ENCODE assay signal across 8 cellular contexts in the genomic region with DNA sequence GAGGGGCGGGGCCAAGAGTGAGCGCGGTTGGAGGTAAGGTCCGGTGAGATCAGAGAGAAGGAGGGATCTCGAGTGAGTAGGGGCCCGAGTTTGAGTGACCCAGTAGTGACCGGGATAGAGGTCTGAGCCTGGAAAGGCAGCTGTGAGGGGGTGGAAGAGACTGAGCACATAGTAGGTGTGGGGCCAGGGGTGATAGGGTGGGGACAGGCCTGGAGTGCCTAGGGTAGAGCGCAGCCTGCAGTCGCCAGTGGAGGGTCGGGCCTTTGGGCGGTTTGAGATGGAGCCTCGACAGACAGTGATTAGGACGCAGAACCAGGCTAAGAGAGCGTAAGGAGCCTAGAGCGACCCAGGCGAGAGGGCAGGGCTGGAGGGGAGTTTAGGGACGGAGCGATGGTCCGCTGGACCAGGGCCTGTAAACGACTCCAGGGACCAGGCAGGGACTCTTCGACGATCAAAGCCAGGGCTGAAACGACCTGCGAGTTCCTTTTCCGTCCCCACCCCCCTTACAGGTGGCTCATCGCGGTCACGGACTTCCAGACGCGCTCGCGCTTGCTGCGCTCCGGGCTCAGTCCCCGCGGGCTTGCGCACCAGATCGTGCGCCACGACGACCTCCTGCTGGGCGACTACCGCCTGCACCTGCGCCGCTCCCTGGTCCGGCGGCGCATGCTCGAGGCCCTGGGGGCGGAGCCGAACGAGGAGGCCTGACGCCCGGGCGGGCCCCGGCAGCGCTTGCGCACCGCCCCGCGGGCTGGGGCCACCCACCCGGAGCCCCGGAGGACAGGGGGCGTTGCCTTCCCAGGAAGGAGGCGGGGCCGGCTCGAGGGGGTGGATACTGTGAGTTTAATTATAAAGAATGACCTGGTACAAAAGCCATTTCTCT.
A peak's percentile ranks its signal among the peaks of the same experiment; 100 is the strongest.
DNase-seq lines count a peak whose midpoint lies in the region; ATAC-seq and TF ChIP-seq lines count a peak whose summit lies in the region.

No MANE protein-coding gene starts in this region.

- peak overlapping the region; percentile 68 for H3K4me3 ChIP-seq in adipocyte (ENCODE audit: low read length)

- peak; percentile 48 for TF ChIP-seq POLR2A in Raji (IDR thresholded peaks at IDR 0.05; ENCODE audit: insufficient read depth, low read depth, low read length)

- peaks cover 13% of the 10 kb centered on the region for H3K9me3 ChIP-seq in adipocyte (ENCODE audit: control insufficient read depth, low read length)

- no peaks in the 10 kb centered on the region for H3K36me3 ChIP-seq in adipocyte (ENCODE audit: control insufficient read depth, insufficient read depth, low read length, severe bottlenecking)

- in situ Hi-C loops in KBM-7 (cut with MboI; ENCODE audit: low pct_unique_long_range_greater_than_20kb, low sequenced_read_pairs) = no loop called here

- DNase-seq in activated CD4-positive, CD25-positive, alpha-beta regulatory T cell treated with anti-CD3 and anti-CD28 coated beads, Interleukin-2, amount 50 U/mL, for 72 hours = peak; percentile 41
- peak; percentile 64 for DNase-seq in adipocyte (ENCODE audit: low read depth)
- peak; percentile 91 for DNase-seq in hepatic stellate cell (ENCODE audit: low spot score)
- peak; percentile 95 for DNase-seq in retina
- no peak for DNase-seq in KBM-7

- H3K27me3 ChIP-seq in adipocyte (replicated peaks; ENCODE audit: control insufficient read depth, insufficient read depth, low read length) = peaks cover 21% of the 10 kb centered on the region

- no peak overlapping the region for H3K9ac ChIP-seq in adipocyte (ENCODE audit: low read length)

- ATAC-seq in activated CD4-positive, CD25-positive, alpha-beta regulatory T cell treated with anti-CD3 and anti-CD28 coated beads, Interleukin-2, amount 50 U/mL, for 24 hours = no peak
- ATAC-seq in HG03457 (IDR thresholded peaks at IDR 0.05; ENCODE audit: unreplicated experiment) = no peak

- peaks cover 6% of the 10 kb centered on the region for H3K4me1 ChIP-seq in adipocyte (ENCODE audit: control insufficient read depth, insufficient read depth, low read length)
